ENCODE assay signal across 25 cellular contexts in the genomic region with DNA sequence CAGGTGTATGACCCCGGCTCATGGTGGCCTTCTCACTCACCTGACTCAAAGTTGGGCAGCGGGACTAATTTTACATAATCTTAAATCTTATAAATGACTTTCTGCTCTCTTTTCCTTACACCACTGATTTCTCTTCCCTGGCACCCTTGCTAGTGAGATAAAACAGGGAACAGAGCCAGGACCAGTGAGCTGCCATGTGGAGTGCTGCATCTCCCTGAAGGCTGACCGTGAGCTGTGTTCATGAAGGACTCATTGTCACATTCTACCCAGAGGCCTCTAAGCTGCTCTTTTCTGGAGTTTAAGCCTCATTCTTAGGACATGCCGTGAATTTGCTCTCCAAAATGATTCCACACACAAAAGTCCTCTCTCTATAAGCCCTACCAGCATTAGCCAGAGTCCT.
"Had no signal": no experiment of that assay in that cellular context is flagged by ENCODE, and none has a peak within 500 bp of the region (broad histone marks: within the 10 kb centered on the region; RNA-seq: fewer than 3 reads in every experiment).

No MANE protein-coding gene starts in this region.

- DNase-seq: cerebellar nuclear complex; effector memory CD8-positive, alpha-beta T cell; gastrocnemius medialis; glutamatergic neuron; kidney glomerular epithelial cell; lower lobe of right lung; mesenchymal stem cell; naive B cell; psoas muscle; retina; sigmoid colon; stimulated activated CD4-positive, alpha-beta T cell treated with anti-CD3 and anti-CD28 coated beads, Interleukin-2, amount 100 ng/mL, for 24 hours; stimulated activated CD4-positive, alpha-beta T cell treated with anti-CD3 and anti-CD28 coated beads, Interleukin-4, amount 100 ng/mL, for 4 hours; stimulated activated naive B cell treated with anti-CD40 and anti-IgM and Interleukin-4, amounts not matched to agents 10 μg/mL and 1 μg/mL and 100 μg/mL, for 72 hours; stimulated activated naive CD8-positive, alpha-beta T cell treated with anti-CD3 and anti-CD28 coated beads, Interleukin-15, amount 100 ng/mL, for 72 hours; upper lobe of right lung had no signal

- H3K4me3 ChIP-seq: esophagus muscularis mucosa, gastrocnemius medialis, hepatocyte, lower lobe of right lung, psoas muscle, sigmoid colon, skin epidermis, upper lobe of right lung, vagina had no signal

- H3K79me2 ChIP-seq: hepatocyte, parathyroid adenoma had no signal

- H3K27me3 Mint-ChIP-seq: dendritic cell treated with granulocyte-macrophage colony-stimulating factor and Interleukin-4, amounts not matched to agents 40 ng/mL and 50 ng/mL, for 4 days; effector memory CD8-positive, alpha-beta T cell; naive B cell; stimulated activated naive B cell treated with anti-CD40 and anti-IgM and Interleukin-4, amounts not matched to agents 10 μg/mL and 1 μg/mL and 100 μg/mL, for 72 hours had no signal

- H3K27ac ChIP-seq: epithelial cell of prostate, esophagus muscularis mucosa, gastrocnemius medialis, hepatocyte, lower lobe of right lung, parathyroid adenoma, psoas muscle, sigmoid colon, skin epidermis, upper lobe of right lung, vagina had no signal

- H3K36me3 Mint-ChIP-seq: stimulated activated naive B cell treated with anti-CD40 and anti-IgM and Interleukin-4, amounts not matched to agents 10 μg/mL and 1 μg/mL and 100 μg/mL, for 72 hours had no signal

- ATAC-seq: effector memory CD8-positive, alpha-beta T cell; gastrocnemius medialis; left lobe of liver; lower lobe of right lung; psoas muscle; stimulated activated naive B cell treated with anti-CD40 and anti-IgM and Interleukin-4, amounts not matched to agents 10 μg/mL and 1 μg/mL and 100 μg/mL, for 72 hours; stimulated activated naive CD8-positive, alpha-beta T cell treated with anti-CD3 and anti-CD28 coated beads, Interleukin-15, amount 100 ng/mL, for 72 hours; upper lobe of right lung had no signal

- H3K27ac Mint-ChIP-seq: nephron; stimulated activated naive B cell treated with anti-CD40 and anti-IgM and Interleukin-4, amounts not matched to agents 10 μg/mL and 1 μg/mL and 100 μg/mL, for 72 hours; stimulated activated naive CD8-positive, alpha-beta T cell treated with anti-CD3 and anti-CD28 coated beads, Interleukin-15, amount 100 ng/mL, for 72 hours had no signal

- H3K36me3 ChIP-seq: esophagus muscularis mucosa, gastrocnemius medialis, lower lobe of right lung, sigmoid colon, upper lobe of right lung, vagina had no signal

- H3K9me3 ChIP-seq: esophagus muscularis mucosa, gastrocnemius medialis, lower lobe of right lung, psoas muscle, sigmoid colon, upper lobe of right lung, vagina had no signal

- H3K4me3 Mint-ChIP-seq: dendritic cell treated with granulocyte-macrophage colony-stimulating factor and Interleukin-4, amounts not matched to agents 40 ng/mL and 50 ng/mL, for 4 days; effector memory CD8-positive, alpha-beta T cell; naive B cell; nephron; stimulated activated naive B cell treated with anti-CD40 and anti-IgM and Interleukin-4, amounts not matched to agents 10 μg/mL and 1 μg/mL and 100 μg/mL, for 72 hours; stimulated activated naive CD8-positive, alpha-beta T cell treated with anti-CD3 and anti-CD28 coated beads, Interleukin-15, amount 100 ng/mL, for 72 hours had no signal

- H2AFZ ChIP-seq: hepatocyte, parathyroid adenoma had no signal

- H3K9ac ChIP-seq: parathyroid adenoma had no signal

- H3K27me3 ChIP-seq: esophagus muscularis mucosa, gastrocnemius medialis, hepatocyte, sigmoid colon, upper lobe of right lung, vagina had no signal

- H3K9me3 Mint-ChIP-seq: dendritic cell treated with granulocyte-macrophage colony-stimulating factor and Interleukin-4, amounts not matched to agents 40 ng/mL and 50 ng/mL, for 4 days; nephron; stimulated activated naive B cell treated with anti-CD40 and anti-IgM and Interleukin-4, amounts not matched to agents 10 μg/mL and 1 μg/mL and 100 μg/mL, for 72 hours; stimulated activated naive CD8-positive, alpha-beta T cell treated with anti-CD3 and anti-CD28 coated beads, Interleukin-15, amount 100 ng/mL, for 72 hours had no signal

- H3K4me2 ChIP-seq: hepatocyte had no signal

- H3K4me1 ChIP-seq: lower lobe of right lung, parathyroid adenoma, upper lobe of right lung had no signal
